ENCODE assay signal across 12 cellular contexts in genomic region chr1:161840363-161840762, GRCh38.
"Had no signal": no experiment of that assay in that cellular context is flagged by ENCODE, and none has a peak within 500 bp of the region (broad histone marks: within the 10 kb centered on the region; RNA-seq: fewer than 3 reads in every experiment).

No MANE protein-coding gene starts in this region.

- ATAC-seq: gastrocnemius medialis; stimulated activated naive CD8-positive, alpha-beta T cell treated with anti-CD3 and anti-CD28 coated beads, Interleukin-15, Interleukin-2, amounts not matched to agents 100 U/mL and 50 U/mL, for 24 hours; T-helper 17 cell had no signal

- H3K4me3 ChIP-seq: dorsolateral prefrontal cortex, gastrocnemius medialis, left ventricle myocardium inferior, sigmoid colon, suprapubic skin had no signal

- DNase-seq: activated CD4-positive, alpha-beta T cell treated with anti-CD3 and anti-CD28 coated beads, Interleukin-2, amount 50 U/mL, for 1 hour; activated naive CD4-positive, alpha-beta T cell treated with anti-CD3 and anti-CD28 coated beads, Interleukin-2, amount 50 U/mL, for 16 hours; activated T-cell treated with anti-CD3 and anti-CD28 coated beads for 4 hours; amniotic stem cell; dorsolateral prefrontal cortex; gastrocnemius medialis; left ventricle myocardium inferior; sigmoid colon; stimulated activated CD4-positive, alpha-beta T cell treated with anti-CD3 and anti-CD28 coated beads, Interleukin-12 subunit alpha, Interleukin-12 subunit beta, amount 100 ng/mL, for 4 hours; stimulated activated naive CD8-positive, alpha-beta T cell treated with anti-CD3 and anti-CD28 coated beads, Interleukin-15, Interleukin-2, amounts not matched to agents 100 U/mL and 50 U/mL, for 24 hours; T-helper 17 cell had no signal

- H3K36me3 ChIP-seq: gastrocnemius medialis, suprapubic skin had no signal

- H3K27me3 ChIP-seq: dorsolateral prefrontal cortex, gastrocnemius medialis, sigmoid colon, suprapubic skin had no signal

- H3K27ac ChIP-seq: dorsolateral prefrontal cortex, gastrocnemius medialis, left ventricle myocardium inferior, suprapubic skin had no signal

- H3K9me3 ChIP-seq: gastrocnemius medialis, left ventricle myocardium inferior, sigmoid colon, suprapubic skin had no signal
